Comparison of ENCODE assay signal across 1 cellular context in genomic region chr18:61901334-61901986, GRCh38.
TF ChIP-seq lines count a peak whose summit lies in the region.

No MANE protein-coding gene starts in this region.

TF ChIP-seq in GM23338, 12 proteins besides CTCF, POLR2A, EP300 and RAD21 (continued from another document):
- TF ChIP-seq REST (IDR thresholded peaks at IDR 0.05; ENCODE audit: unreplicated experiment): no peak
- no peak for TF ChIP-seq EZH2 (IDR thresholded peaks at IDR 0.05; ENCODE audit: low read depth, unreplicated experiment)
- no peak for TF ChIP-seq EZH2phosphoT487 (IDR thresholded peaks at IDR 0.05; ENCODE audit: unreplicated experiment)
- TF ChIP-seq CREB1 (CRISPR knock-in tag; IDR thresholded peaks at IDR 0.05; ENCODE audit: low read depth): no peak
- TF ChIP-seq ZNF462 (CRISPR knock-in tag; IDR thresholded peaks at IDR 0.05): no peak
- no peak for TF ChIP-seq NANOG (IDR thresholded peaks at IDR 0.05; ENCODE audit: borderline replicate concordance)
- TF ChIP-seq JUNB (IDR thresholded peaks at IDR 0.05; ENCODE audit: unreplicated experiment): no peak
- no peak for TF ChIP-seq ZNF114 (CRISPR knock-in tag; IDR thresholded peaks at IDR 0.05)
- TF ChIP-seq POLR2AphosphoS5 (IDR thresholded peaks at IDR 0.05; ENCODE audit: low read depth): no peak
- no peak for TF ChIP-seq ZNF331 (CRISPR knock-in tag; IDR thresholded peaks at IDR 0.05; ENCODE audit: low read depth)
- no peak for TF ChIP-seq STAT1 (IDR thresholded peaks at IDR 0.05; ENCODE audit: unreplicated experiment)
TF ChIP-seq in GM23338: peak in this region for 0.
